Comparison of ENCODE assay signal across 21 cellular contexts in the genomic region with DNA sequence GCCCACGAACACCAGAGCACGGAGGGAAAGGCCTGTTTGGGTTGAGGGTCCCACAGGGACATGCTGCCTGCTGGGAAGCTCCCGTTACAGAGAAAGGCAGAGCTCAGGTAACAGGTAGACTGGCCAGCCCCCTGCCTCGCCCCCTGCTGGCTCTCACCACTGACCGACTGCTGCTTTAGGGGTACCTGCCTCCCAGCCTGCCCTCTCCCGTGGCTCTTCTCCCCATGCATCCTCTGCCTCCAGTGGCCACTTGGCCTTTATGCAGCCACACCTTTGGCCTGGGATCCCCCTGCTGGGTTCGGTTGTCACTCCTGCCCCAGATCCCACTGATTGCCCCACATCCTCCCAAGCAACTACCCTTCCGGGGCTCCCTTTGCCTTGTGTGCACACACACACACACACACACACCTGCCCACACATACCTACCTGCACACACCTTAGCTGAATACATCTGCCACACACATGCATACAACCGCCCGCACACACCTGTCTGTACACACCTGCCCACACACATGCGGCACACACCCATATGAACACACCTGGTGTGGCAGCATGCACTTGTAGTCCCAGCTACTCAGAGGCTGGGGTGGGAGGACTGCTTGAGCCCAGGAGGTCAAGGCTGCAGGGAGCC. TPM values are rescaled to one million over a fixed set of nuclear protein-coding genes. Genes with fewer than 3 reads are reported as not detected.
DNase-seq lines count a peak whose midpoint lies in the region; ATAC-seq and TF ChIP-seq lines count a peak whose summit lies in the region.
"Had no signal": no experiment of that assay in that cellular context is flagged by ENCODE, and none has a peak within 500 bp of the region (broad histone marks: within the 10 kb centered on the region; RNA-seq: fewer than 3 reads in every experiment).

No MANE protein-coding gene starts in this region.

- no peak overlapping the region for H3K27ac ChIP-seq in MM.1S (ENCODE audit: low read length)
- H3K27ac ChIP-seq in CD8-positive, alpha-beta T cell (ENCODE audit: low read depth, low read length), result no peak overlapping the region
- H3K27ac ChIP-seq: epithelial cell of prostate, gastroesophageal sphincter, GM23248, upper lobe of left lung had no signal

- intact Hi-C loops in activated CD4-positive, alpha-beta T cell treated with anti-CD3 and anti-CD28 coated beads for 36 hours (cut with DNase I, micrococcal nuclease), result no loop called here
- intact Hi-C loops in dendritic cell treated with granulocyte-macrophage colony-stimulating factor and Interleukin-4, amounts not matched to agents 40 ng/mL and 50 ng/mL, for 4 days (cut with micrococcal nuclease), result no loop called here
- intact Hi-C loops in CD8-positive, alpha-beta T cell (cut with DNase I, micrococcal nuclease), result no loop called here

- H3K4me1 Mint-ChIP-seq in activated CD4-positive, alpha-beta T cell treated with anti-CD3 and anti-CD28 coated beads for 36 hours, result peaks cover 2% of the 10 kb centered on the region
- peaks cover 58% of the 10 kb centered on the region for H3K4me1 Mint-ChIP-seq in dendritic cell treated with granulocyte-macrophage colony-stimulating factor and Interleukin-4, amounts not matched to agents 40 ng/mL and 50 ng/mL, for 4 days (ENCODE audit: low read depth)
- H3K4me1 Mint-ChIP-seq in type B pancreatic cell (ENCODE audit: unreplicated experiment), result peaks cover 19% of the 10 kb centered on the region
- H3K4me1 Mint-ChIP-seq in CD8-positive, alpha-beta T cell (ENCODE audit: low read depth), result peaks cover 10% of the 10 kb centered on the region

- H3K9me2 ChIP-seq in MM.1S (replicated peaks; ENCODE audit: insufficient read depth, low read length), result no peaks in the 10 kb centered on the region

- H3K4me2 ChIP-seq in MM.1S (ENCODE audit: low read depth, low read length), result no peak overlapping the region
- H3K4me2 ChIP-seq: smooth muscle cell had no signal

- peak overlapping the region; percentile 32 for H3K27ac Mint-ChIP-seq in activated CD4-positive, alpha-beta T cell treated with anti-CD3 and anti-CD28 coated beads for 36 hours
- H3K27ac Mint-ChIP-seq in dendritic cell treated with granulocyte-macrophage colony-stimulating factor and Interleukin-4, amounts not matched to agents 40 ng/mL and 50 ng/mL, for 4 days, result peak overlapping the region; percentile 7
- peak overlapping the region; percentile 6 for H3K27ac Mint-ChIP-seq in type B pancreatic cell
- no peak overlapping the region for H3K27ac Mint-ChIP-seq in CD8-positive, alpha-beta T cell
- H3K27ac Mint-ChIP-seq: stimulated activated memory B cell treated with anti-CD40 and anti-IgM and Interleukin-4, amounts not matched to agents 10 μg/mL and 1 μg/mL and 100 μg/mL, for 72 hours; T-cell had no signal

- no peaks in the 10 kb centered on the region for H3K27me3 ChIP-seq in MM.1S (replicated peaks; ENCODE audit: insufficient read depth, low read length)
- no peaks in the 10 kb centered on the region for H3K27me3 ChIP-seq in CD8-positive, alpha-beta T cell (ENCODE audit: insufficient read depth, low read length)
- H3K27me3 ChIP-seq: gastroesophageal sphincter, upper lobe of left lung had no signal

- no peaks in the 10 kb centered on the region for H4K20me1 ChIP-seq in MM.1S (ENCODE audit: insufficient read depth, low read length)

- H3K4me3 Mint-ChIP-seq in activated CD4-positive, alpha-beta T cell treated with anti-CD3 and anti-CD28 coated beads for 36 hours, result no peak overlapping the region
- H3K4me3 Mint-ChIP-seq in dendritic cell treated with granulocyte-macrophage colony-stimulating factor and Interleukin-4, amounts not matched to agents 40 ng/mL and 50 ng/mL, for 4 days, result no peak overlapping the region
- H3K4me3 Mint-ChIP-seq in type B pancreatic cell, result no peak overlapping the region
- no peak overlapping the region for H3K4me3 Mint-ChIP-seq in CD8-positive, alpha-beta T cell
- H3K4me3 Mint-ChIP-seq: stimulated activated memory B cell treated with anti-CD40 and anti-IgM and Interleukin-4, amounts not matched to agents 10 μg/mL and 1 μg/mL and 100 μg/mL, for 72 hours; T-cell had no signal

- H3K79me2 ChIP-seq in MM.1S (ENCODE audit: low read length), result no peaks in the 10 kb centered on the region

- H3K4me1 ChIP-seq in MM.1S (ENCODE audit: low read length), result no peaks in the 10 kb centered on the region
- no peaks in the 10 kb centered on the region for H3K4me1 ChIP-seq in CD8-positive, alpha-beta T cell (ENCODE audit: insufficient read depth, low read length)

- H3K9me3 ChIP-seq in MM.1S (replicated peaks; ENCODE audit: insufficient read depth, low read length), result no peaks in the 10 kb centered on the region
- no peaks in the 10 kb centered on the region for H3K9me3 ChIP-seq in CD8-positive, alpha-beta T cell (ENCODE audit: low read length)
- H3K9me3 ChIP-seq: gastroesophageal sphincter, upper lobe of left lung had no signal

- no peaks in the 10 kb centered on the region for H3K27me3 Mint-ChIP-seq in activated CD4-positive, alpha-beta T cell treated with anti-CD3 and anti-CD28 coated beads for 36 hours
- no peaks in the 10 kb centered on the region for H3K27me3 Mint-ChIP-seq in dendritic cell treated with granulocyte-macrophage colony-stimulating factor and Interleukin-4, amounts not matched to agents 40 ng/mL and 50 ng/mL, for 4 days
- no peaks in the 10 kb centered on the region for H3K27me3 Mint-ChIP-seq in type B pancreatic cell
- H3K27me3 Mint-ChIP-seq in CD8-positive, alpha-beta T cell (ENCODE audit: low read depth), result no peaks in the 10 kb centered on the region
- H3K27me3 Mint-ChIP-seq: CD4-positive, alpha-beta memory T cell; stimulated activated memory B cell treated with anti-CD40 and anti-IgM and Interleukin-4, amounts not matched to agents 10 μg/mL and 1 μg/mL and 100 μg/mL, for 72 hours; T-cell had no signal

- no peak overlapping the region for H3K9ac ChIP-seq in MM.1S (ENCODE audit: low read length)
- H3K9ac ChIP-seq: GM23248 had no signal

- POLR2A ChIA-PET in activated CD4-positive, alpha-beta T cell treated with anti-CD3 and anti-CD28 coated beads for 36 hours (lab: Charles Lee), result no interaction called here
- POLR2A ChIA-PET in CD8-positive, alpha-beta T cell (lab: Charles Lee), result interaction anchor here (0.6 kb wide), 1 partner anchor 731 kb away, joined by 3 read pairs; no protein-coding TSS in a partner anchor

- CTCF ChIA-PET in activated CD4-positive, alpha-beta T cell treated with anti-CD3 and anti-CD28 coated beads for 36 hours (lab: Charles Lee), result no interaction called here
- CTCF ChIA-PET in CD8-positive, alpha-beta T cell (lab: Charles Lee), result interaction anchor here (1.1 to 1.2 kb wide), 2 partner anchors 29 to 93 kb away, joined by 4 to 5 read pairs; no protein-coding TSS in a partner anchor

- H3K36me3 Mint-ChIP-seq in activated CD4-positive, alpha-beta T cell treated with anti-CD3 and anti-CD28 coated beads for 36 hours (ENCODE audit: low read depth), result no peaks in the 10 kb centered on the region
- H3K36me3 Mint-ChIP-seq in dendritic cell treated with granulocyte-macrophage colony-stimulating factor and Interleukin-4, amounts not matched to agents 40 ng/mL and 50 ng/mL, for 4 days (ENCODE audit: low read depth), result peaks cover 38% of the 10 kb centered on the region
- no peaks in the 10 kb centered on the region for H3K36me3 Mint-ChIP-seq in type B pancreatic cell
- H3K36me3 Mint-ChIP-seq in CD8-positive, alpha-beta T cell, result peaks cover 18% of the 10 kb centered on the region

- no peak overlapping the region for H2AFZ ChIP-seq in MM.1S (ENCODE audit: low read length)
- H2AFZ ChIP-seq: GM23248 had no signal

- TF ChIP-seq CTCF in MM.1S (IDR thresholded peaks at IDR 0.05; ENCODE audit: low read length) (peak; percentile 13), type B pancreatic cell (conservative IDR thresholded peaks at IDR 0.05) (no peak)
- TF ChIP-seq CTCF in CD8-positive, alpha-beta T cell (IDR thresholded peaks at IDR 0.05), result no peak

- no peak overlapping the region for H3K4me3 ChIP-seq in MM.1S (ENCODE audit: low read length)
- no peak overlapping the region for H3K4me3 ChIP-seq in CD8-positive, alpha-beta T cell (ENCODE audit: low read depth, low read length)
- H3K4me3 ChIP-seq: gastroesophageal sphincter, GM23248, smooth muscle cell, upper lobe of left lung had no signal

- no peaks in the 10 kb centered on the region for H3K36me3 ChIP-seq in MM.1S (replicated peaks; ENCODE audit: insufficient read depth, low read length)
- no peaks in the 10 kb centered on the region for H3K36me3 ChIP-seq in CD8-positive, alpha-beta T cell (ENCODE audit: insufficient read depth, low read length)

- ATAC-seq in activated CD4-positive, alpha-beta T cell treated with anti-CD3 and anti-CD28 coated beads for 36 hours, result no peak
- ATAC-seq in CD8-positive, alpha-beta T cell, result no peak
- ATAC-seq: gastroesophageal sphincter; stimulated activated memory B cell treated with anti-CD40 and anti-IgM and Interleukin-4, amounts not matched to agents 10 μg/mL and 1 μg/mL and 100 μg/mL, for 72 hours; T-cell had no signal

- H3F3A ChIP-seq in MM.1S (ENCODE audit: insufficient read depth, low read length), result no peaks in the 10 kb centered on the region

- DNase-seq in activated CD4-positive, alpha-beta T cell treated with anti-CD3 and anti-CD28 coated beads for 36 hours, result no peak
- no peak for DNase-seq in activated CD4-positive, alpha-beta T cell treated with anti-CD3 and anti-CD28 coated beads for 48 hours
- no peak for DNase-seq in MM.1S
- DNase-seq in type B pancreatic cell (ENCODE audit: extremely low spot score, unreplicated experiment), result no peak
- DNase-seq in stimulated activated CD4-positive, alpha-beta T cell treated with anti-CD3 and anti-CD28 coated beads, Interleukin-15, amount 100 ng/mL, for 24 hours, result no peak
- DNase-seq in CD8-positive, alpha-beta T cell, result no peak
- no peak for DNase-seq in hippocampal formation (lab: John Stamatoyannopoulos, UW)
- DNase-seq: activated effector memory CD4-positive, alpha-beta T cell treated with anti-CD3 and anti-CD28 coated beads, Interleukin-2, amount 50 U/mL, for 16 hours; anterior cingulate cortex; CD4-positive, alpha-beta memory T cell; GM23248; NCI-H2171; NCI-H774; T-cell; upper lobe of left lung had no signal

- no peaks in the 10 kb centered on the region for H3K9me3 Mint-ChIP-seq in activated CD4-positive, alpha-beta T cell treated with anti-CD3 and anti-CD28 coated beads for 36 hours (ENCODE audit: low read depth)
- H3K9me3 Mint-ChIP-seq in dendritic cell treated with granulocyte-macrophage colony-stimulating factor and Interleukin-4, amounts not matched to agents 40 ng/mL and 50 ng/mL, for 4 days, result no peaks in the 10 kb centered on the region
- H3K9me3 Mint-ChIP-seq in type B pancreatic cell, result no peaks in the 10 kb centered on the region
- H3K9me3 Mint-ChIP-seq in CD8-positive, alpha-beta T cell, result no peaks in the 10 kb centered on the region
- H3K9me3 Mint-ChIP-seq: CD4-positive, alpha-beta memory T cell; stimulated activated memory B cell treated with anti-CD40 and anti-IgM and Interleukin-4, amounts not matched to agents 10 μg/mL and 1 μg/mL and 100 μg/mL, for 72 hours; T-cell had no signal

RNA-seq across cellular contexts. Expression of a gene that starts 7.1 kb away (rescaled TPM):
- 10 to 100 TPM; 45.8 to 50.4 TPM for total RNA-seq in activated CD4-positive, alpha-beta T cell treated with anti-CD3 and anti-CD28 coated beads for 36 hours
- 54.2 and 101 TPM in 2 replicates for total RNA-seq in type B pancreatic cell (ENCODE audit: low replicate concordance)
- total RNA-seq in CD8-positive, alpha-beta T cell, result 10 to 100 TPM; 32.2 to 34.0 TPM

RNA-seq across cellular contexts. Expression of a gene that starts 8.9 kb away (rescaled TPM):
- not detected for total RNA-seq in activated CD4-positive, alpha-beta T cell treated with anti-CD3 and anti-CD28 coated beads for 36 hours
- total RNA-seq in type B pancreatic cell (ENCODE audit: low replicate concordance), result not detected in 2 replicates
- total RNA-seq in CD8-positive, alpha-beta T cell, result not detected
- total RNA-seq: CD4-positive, alpha-beta memory T cell; Daoy; gastroesophageal sphincter; GM23248; T-cell; upper lobe of left lung had no signal

RNA-seq across cellular contexts. Expression of a gene that starts 22.0 kb away (rescaled TPM):
- not detected for total RNA-seq in activated CD4-positive, alpha-beta T cell treated with anti-CD3 and anti-CD28 coated beads for 36 hours
- total RNA-seq in type B pancreatic cell (ENCODE audit: low replicate concordance), result 1.2 and 1.7 TPM in 2 replicates
- not detected for total RNA-seq in CD8-positive, alpha-beta T cell
- total RNA-seq: CD4-positive, alpha-beta memory T cell; Daoy; GM23248; smooth muscle cell had no signal

RNA-seq across cellular contexts. Expression of a gene that starts 34.4 kb away (rescaled TPM):
- total RNA-seq in activated CD4-positive, alpha-beta T cell treated with anti-CD3 and anti-CD28 coated beads for 36 hours, result 100 to 1,000 TPM; 414 to 578 TPM
- 555 and 815 TPM in 2 replicates for total RNA-seq in type B pancreatic cell (ENCODE audit: low replicate concordance)
- total RNA-seq in CD8-positive, alpha-beta T cell, result 100 to 1,000 TPM; 278 to 288 TPM

RNA-seq across cellular contexts. Expression of a gene that starts 45.2 kb away (rescaled TPM):
- total RNA-seq in activated CD4-positive, alpha-beta T cell treated with anti-CD3 and anti-CD28 coated beads for 36 hours, result 100 to 1,000 TPM; 513 to 661 TPM
- 250 and 264 TPM in 2 replicates for total RNA-seq in type B pancreatic cell (ENCODE audit: low replicate concordance)
- total RNA-seq in CD8-positive, alpha-beta T cell, result 100 to 1,000 TPM; 777 to 791 TPM
